26 cellular contexts compared by ENCODE assay signal in the genomic region with DNA sequence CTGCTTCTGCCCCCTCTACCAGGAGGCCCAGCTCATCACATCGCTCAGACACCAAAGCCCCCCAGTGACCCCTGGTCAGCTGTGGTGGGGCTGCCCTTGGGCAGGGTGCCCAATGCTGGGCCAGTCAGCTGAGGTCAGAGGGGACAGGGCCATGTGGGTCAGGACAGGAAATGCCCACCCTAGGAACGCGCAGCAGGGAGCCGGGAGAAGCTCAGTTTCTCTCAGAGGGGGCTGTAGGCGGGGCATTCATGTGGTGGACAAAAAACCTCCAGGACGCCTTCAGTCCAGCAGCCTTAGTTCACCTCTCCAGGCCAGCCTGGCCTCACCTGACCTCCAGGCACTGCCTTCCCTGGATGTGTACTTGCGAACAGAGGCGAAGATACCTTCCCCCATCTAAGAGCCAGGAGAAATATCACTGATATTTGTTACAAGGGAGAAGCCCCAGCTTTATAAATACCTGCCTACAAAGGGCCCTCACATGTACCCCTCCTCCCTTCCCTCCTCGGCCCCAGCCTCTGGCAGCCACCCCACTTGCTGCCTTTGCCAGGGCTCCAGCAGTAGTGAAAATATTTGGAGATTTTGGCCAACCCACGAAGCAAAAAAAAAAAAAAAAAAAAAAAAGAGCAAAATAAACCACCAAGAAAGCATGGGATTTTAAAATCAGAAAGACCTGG. TPM values are rescaled to one million over a fixed set of nuclear protein-coding genes. Genes with fewer than 3 reads are reported as not detected.
DNase-seq lines count a peak whose midpoint lies in the region; ATAC-seq and TF ChIP-seq lines count a peak whose summit lies in the region.
"Had no signal": no experiment of that assay in that cellular context is flagged by ENCODE, and none has a peak within 500 bp of the region (broad histone marks: within the 10 kb centered on the region; RNA-seq: fewer than 3 reads in every experiment).

No MANE protein-coding gene starts in this region.

- no peaks in the 10 kb centered on the region for H3K9me3 ChIP-seq in MG63
- no peaks in the 10 kb centered on the region for H3K9me3 ChIP-seq in gastroesophageal sphincter
- no peaks in the 10 kb centered on the region for H3K9me3 ChIP-seq in neuronal stem cell (replicated peaks in 1 of 2; ENCODE audit: control insufficient read depth in 2 of 2, insufficient read depth in 1 of 2, low read depth in 1 of 2, low read length in 2 of 2)
- H3K9me3 ChIP-seq: A549, BLaER1 had no signal

- peak; percentile 32 for DNase-seq in AG20443 (ENCODE audit: low spot score)
- DNase-seq in MG63, result peak; percentile 19
- DNase-seq in neuronal stem cell (ENCODE audit: low spot score), result no peak
- no peak for DNase-seq in NCI-H1417 (lab: John Stamatoyannopoulos, UW)
- DNase-seq in NCI-H1694 treated with DMSO at 0.1 percent for 48 hours (lab: John Stamatoyannopoulos, UW), result no peak
- DNase-seq: activated CD4-positive, alpha-beta T cell treated with anti-CD3 and anti-CD28 coated beads, Interleukin-2, amount 50 U/mL, for 48 hours; activated gamma-delta T cell treated with Interleukin-2 at 50 U/mL for 16 hours; amniotic stem cell; Calu3; foreskin melanocyte; hippocampal formation; NCI-H2171; NCI-H526 treated with DMSO at 0.1 percent for 48 hours; stimulated activated CD4-positive, alpha-beta T cell treated with anti-CD3 and anti-CD28 coated beads, Interleukin-15, amount 100 ng/mL, for 24 hours; WERI-Rb-1 had no signal

- H3K36me3 ChIP-seq in MG63 (no peaks in the 10 kb centered on the region), gastroesophageal sphincter (no peaks in the 10 kb centered on the region), neuronal stem cell (replicated peaks in 1 of 2; ENCODE audit: control insufficient read depth in 2 of 2, insufficient read depth in 2 of 2, low read length in 2 of 2) (no peaks in the 10 kb centered on the region)
- H3K36me3 ChIP-seq: BLaER1, cardiac muscle cell, WERI-Rb-1 had no signal

- no peak for TF ChIP-seq CTCF in gastroesophageal sphincter (IDR thresholded peaks at IDR 0.05)

- H3K4me3 ChIP-seq in MG63 (no peak overlapping the region), gastroesophageal sphincter (no peak overlapping the region), neuronal stem cell (ENCODE audit: low read length in 2 of 2) (no peak overlapping the region)
- H3K4me3 ChIP-seq: A549, BLaER1, cardiac muscle cell had no signal

- no peaks in the 10 kb centered on the region for H3K27me3 ChIP-seq in MG63
- H3K27me3 ChIP-seq in gastroesophageal sphincter, result no peaks in the 10 kb centered on the region
- no peaks in the 10 kb centered on the region for H3K27me3 ChIP-seq in neuronal stem cell (ENCODE audit: control insufficient read depth in 3 of 3, insufficient read depth in 3 of 3, low read depth in 1 of 3, low read length in 3 of 3)
- H3K27me3 ChIP-seq: BLaER1, cardiac muscle cell had no signal

- H3K4me2 ChIP-seq in neuronal stem cell (ENCODE audit: insufficient read depth, low read length, poor library complexity, severe bottlenecking), result no peak overlapping the region
- H3K4me2 ChIP-seq: A549 had no signal

- no peak overlapping the region for H2AK5ac ChIP-seq in neuronal stem cell (ENCODE audit: low read depth, low read length)

- peak overlapping the region; percentile 28 for H2AFZ ChIP-seq in neuronal stem cell (ENCODE audit: low read length)

- no peak overlapping the region for H3K23ac ChIP-seq in neuronal stem cell (ENCODE audit: low read depth, low read length, poor library complexity)

- H3K27ac ChIP-seq in gastroesophageal sphincter (peak overlapping the region; percentile 35 to 89 (median 72)), neuronal stem cell (replicated peaks; ENCODE audit: low read length) (no peak overlapping the region)
- H3K27ac ChIP-seq: A549, BLaER1, cardiac muscle cell, RWPE1, WERI-Rb-1 had no signal

- no peak overlapping the region for H2BK5ac ChIP-seq in neuronal stem cell (ENCODE audit: low read length)

- H3K18ac ChIP-seq in neuronal stem cell (ENCODE audit: low read length), result peak overlapping the region; percentile 12

- TF ChIP-seq EP300 in gastroesophageal sphincter (IDR thresholded peaks at IDR 0.05), result no peak

- H4K91ac ChIP-seq in neuronal stem cell (ENCODE audit: low read depth, low read length, poor library complexity), result no peak overlapping the region

- no peak overlapping the region for H3K4ac ChIP-seq in neuronal stem cell (ENCODE audit: low read length)

- peaks cover 0 to 76% (median 13%) of the 10 kb centered on the region in 3 donors for H3K4me1 ChIP-seq in gastroesophageal sphincter
- H3K4me1 ChIP-seq in neuronal stem cell (ENCODE audit: control insufficient read depth in 2 of 2, insufficient read depth in 1 of 2, low read depth in 1 of 2, low read length in 2 of 2), result peaks cover 18 to 22% of the 10 kb centered on the region in 2 donors

- ATAC-seq in gastroesophageal sphincter, result peak; percentile 48
- ATAC-seq in HG03159 (IDR thresholded peaks at IDR 0.05; ENCODE audit: unreplicated experiment), result no peak
- ATAC-seq in esophagus mucosa, result no peak
- ATAC-seq: A549, right cardiac atrium had no signal

- H2BK15ac ChIP-seq in neuronal stem cell (ENCODE audit: low read length), result no peak overlapping the region

- no peak overlapping the region for H3K9ac ChIP-seq in neuronal stem cell (ENCODE audit: low read depth, low read length, poor library complexity)
- H3K9ac ChIP-seq: BLaER1 had no signal

- H3K79me1 ChIP-seq in neuronal stem cell (ENCODE audit: low read depth, low read length), result no peaks in the 10 kb centered on the region

- H2BK120ac ChIP-seq in neuronal stem cell (ENCODE audit: low read depth, low read length), result no peak overlapping the region

- no peak overlapping the region for H3K14ac ChIP-seq in neuronal stem cell (ENCODE audit: low read length)

- no peak overlapping the region for H2BK12ac ChIP-seq in neuronal stem cell (ENCODE audit: low read length)

- WGBS in gastroesophageal sphincter (ENCODE audit: low coverage in 1 of 2), 2 donors, result 38 to 58% methylated on average over 2 to 3 of the region's 10 CpGs
- WGBS in neuronal stem cell (ENCODE audit: extremely low coverage in 2 of 2, insufficient read length in 2 of 2, insufficient replicate concordance in 1 of 2), 2 donors, result no CpG with 5 or more reads among the region's 10 CpGs

- TF ChIP-seq POLR2A in gastroesophageal sphincter (IDR thresholded peaks at IDR 0.05), result no peak

- H4K8ac ChIP-seq in neuronal stem cell (ENCODE audit: low read depth, low read length), result no peak overlapping the region

RNA-seq across cellular contexts. Expression of a gene that starts 41.9 kb away (rescaled TPM):
- total RNA-seq in MG63 (2014; rRNA removed; shearing (Covaris generic); ENCODE audit: low replicate concordance), result not detected in 2 replicates
- total RNA-seq in gastroesophageal sphincter (10 to 100 TPM in 1 of 4 donors, 1 to 10 TPM in 1, under 1 TPM in 2; 0.35 to 44.5 (median 1.3) TPM), esophagus mucosa (21.1 TPM)
- polyA plus RNA-seq in neuronal stem cell (2013, experiment 1 of 2), result 1.2 TPM
- polyA plus RNA-seq in neuronal stem cell (2013, experiment 2 of 2), result 1.3 TPM
- total RNA-seq: Daoy, endothelial cell of umbilical vein, lung microvascular endothelial cell had no signal

Comparison
In these comparisons a context has a peak if more than half of its experiments do, and no peak if none do; other contexts are left out.
1. DNase-seq: peak in AG20443 (single experiment) and MG63 (single experiment); none in neuronal stem cell (single experiment), NCI-H1417 (0 of 3) and NCI-H1694 treated with DMSO at 0.1 percent for 48 hours (single experiment).